1 cellular context compared by ENCODE assay signal in genomic region chr10:75253281-75254220, GRCh38.
TF ChIP-seq lines count a peak whose summit lies in the region.

No MANE protein-coding gene starts in this region.

TF ChIP-seq in HepG2, 621 proteins besides CTCF, POLR2A, EP300 and RAD21:
- TF ChIP-seq HBP1 (CRISPR knock-in tag; IDR thresholded peaks at IDR 0.05; ENCODE audit: low read depth) (no peak), ZFP82 (CRISPR knock-in tag; IDR thresholded peaks at IDR 0.05; ENCODE audit: borderline replicate concordance) (peak; percentile 40; the same call in 1 of the 2 replicates)
